Comparison of ENCODE assay signal across 2 cellular contexts in the genomic region with DNA sequence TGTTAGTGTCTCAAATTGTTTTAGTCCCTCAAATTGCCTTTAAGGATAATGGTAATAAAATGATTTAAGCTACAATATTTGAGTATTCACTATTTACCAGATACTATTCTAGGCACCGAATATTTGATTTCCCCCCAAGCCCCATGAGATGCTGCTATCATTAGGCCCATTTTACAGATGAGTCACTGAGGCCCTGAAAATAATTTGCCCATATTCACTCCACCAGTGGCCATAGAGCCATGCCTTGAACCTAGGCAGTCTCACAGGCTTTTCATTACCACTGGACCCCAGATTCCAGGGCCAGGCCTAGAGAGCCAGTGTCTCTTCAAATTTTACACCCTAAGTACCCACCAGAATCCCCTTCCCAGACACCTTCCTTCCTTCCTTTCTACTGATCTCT.
TF ChIP-seq lines count a peak whose summit lies in the region.

No MANE protein-coding gene starts in this region.

TF ChIP-seq in GM23338, 12 proteins besides CTCF, POLR2A, EP300 and RAD21 (continued from another document):
- no peak for TF ChIP-seq JUNB (IDR thresholded peaks at IDR 0.05; ENCODE audit: unreplicated experiment)

TF ChIP-seq in K562, 482 proteins besides CTCF, POLR2A, EP300 and RAD21 (continued from another document):
- TF ChIP-seq, protein P1, sequence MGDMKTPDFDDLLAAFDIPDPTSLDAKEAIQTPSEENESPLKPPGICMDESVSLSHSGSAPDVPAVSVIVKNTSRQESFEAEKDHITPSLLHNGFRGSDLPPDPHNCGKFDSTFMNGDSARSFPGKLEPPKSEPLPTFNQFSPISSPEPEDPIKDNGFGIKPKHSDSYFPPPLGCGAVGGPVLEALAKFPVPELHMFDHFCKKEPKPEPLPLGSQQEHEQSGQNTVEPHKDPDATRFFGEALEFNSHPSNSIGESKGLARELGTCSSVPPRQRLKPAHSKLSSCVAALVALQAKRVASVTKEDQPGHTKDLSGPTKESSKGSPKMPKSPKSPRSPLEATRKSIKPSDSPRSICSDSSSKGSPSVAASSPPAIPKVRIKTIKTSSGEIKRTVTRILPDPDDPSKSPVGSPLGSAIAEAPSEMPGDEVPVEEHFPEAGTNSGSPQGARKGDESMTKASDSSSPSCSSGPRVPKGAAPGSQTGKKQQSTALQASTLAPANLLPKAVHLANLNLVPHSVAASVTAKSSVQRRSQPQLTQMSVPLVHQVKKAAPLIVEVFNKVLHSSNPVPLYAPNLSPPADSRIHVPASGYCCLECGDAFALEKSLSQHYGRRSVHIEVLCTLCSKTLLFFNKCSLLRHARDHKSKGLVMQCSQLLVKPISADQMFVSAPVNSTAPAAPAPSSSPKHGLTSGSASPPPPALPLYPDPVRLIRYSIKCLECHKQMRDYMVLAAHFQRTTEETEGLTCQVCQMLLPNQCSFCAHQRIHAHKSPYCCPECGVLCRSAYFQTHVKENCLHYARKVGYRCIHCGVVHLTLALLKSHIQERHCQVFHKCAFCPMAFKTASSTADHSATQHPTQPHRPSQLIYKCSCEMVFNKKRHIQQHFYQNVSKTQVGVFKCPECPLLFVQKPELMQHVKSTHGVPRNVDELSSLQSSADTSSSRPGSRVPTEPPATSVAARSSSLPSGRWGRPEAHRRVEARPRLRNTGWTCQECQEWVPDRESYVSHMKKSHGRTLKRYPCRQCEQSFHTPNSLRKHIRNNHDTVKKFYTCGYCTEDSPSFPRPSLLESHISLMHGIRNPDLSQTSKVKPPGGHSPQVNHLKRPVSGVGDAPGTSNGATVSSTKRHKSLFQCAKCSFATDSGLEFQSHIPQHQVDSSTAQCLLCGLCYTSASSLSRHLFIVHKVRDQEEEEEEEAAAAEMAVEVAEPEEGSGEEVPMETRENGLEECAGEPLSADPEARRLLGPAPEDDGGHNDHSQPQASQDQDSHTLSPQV (IDR thresholded peaks at IDR 0.05) = no peak
